Comparison of ENCODE assay signal across 1 cellular context in genomic region chr17:17354560-17355357, GRCh38.
TF ChIP-seq lines count a peak whose summit lies in the region.

No MANE protein-coding gene starts in this region.

TF ChIP-seq in K562, 482 proteins besides CTCF, POLR2A, EP300 and RAD21 (continued from another document):
- TF ChIP-seq ATF1 (CRISPR knock-in tag; IDR thresholded peaks at IDR 0.05) (no peak), ATF1 (tag; IDR thresholded peaks at IDR 0.05) (peak; percentile 35; the same call in 1 of the 2 replicates), SMC3 (conservative IDR thresholded peaks at IDR 0.05; ENCODE audit: insufficient read depth, low read depth, low read length) (peak; percentile 65), STAG1 (CRISPR knock-in tag; IDR thresholded peaks at IDR 0.05; ENCODE audit: borderline replicate concordance) (peak; percentile 77; the same call in 1 of the 2 replicates), TEAD1 (CRISPR knock-in tag; IDR thresholded peaks at IDR 0.05) (0 out of 4 replicates have a peak, but pooled peaks of 1 of the 2 experiments have one; percentile 42), SREBF1 (IDR thresholded peaks at IDR 0.05; ENCODE audit: borderline replicate concordance, low read depth, low read length) (no peak), CREM (IDR thresholded peaks at IDR 0.05; ENCODE audit: low read depth) (peak; percentile 66; the same call in 1 of the 2 replicates), BHLHE40 (IDR thresholded peaks at IDR 0.05; ENCODE audit: low read length) (peak; percentile 63), ZNF143 (CRISPR knock-in tag; IDR thresholded peaks at IDR 0.05) (0 out of 2 replicates have a peak, but pooled peaks have one; percentile 19), CREB1 (IDR thresholded peaks at IDR 0.05) (peak; percentile 51; the same call in 1 of the 2 replicates), CREB1 (CRISPR knock-in tag; IDR thresholded peaks at IDR 0.05) (peak; percentile 48; the same call in 1 of the 2 replicates)
